Comparison of ENCODE assay signal across 1 cellular context in genomic region chr5:77775773-77776605, GRCh38.
TF ChIP-seq lines count a peak whose summit lies in the region.

TBCA (minus strand) TSS chr5:77776339; CDS start chr5:77776257, 82 bp downstream.

TF ChIP-seq in HepG2, 621 proteins besides CTCF, POLR2A, EP300 and RAD21 (continued from another document and continues in another):
- no peak for TF ChIP-seq CERS6 (CRISPR knock-in tag; IDR thresholded peaks at IDR 0.05)
- TF ChIP-seq ZNF10 (CRISPR knock-in tag; IDR thresholded peaks at IDR 0.05; ENCODE audit: borderline replicate concordance, low read depth) = no peak
- peak; percentile 83 for TF ChIP-seq MXD3 (CRISPR knock-in tag; IDR thresholded peaks at IDR 0.05)
- no peak for TF ChIP-seq ZNF207 (IDR thresholded peaks at IDR 0.05; ENCODE audit: borderline replicate concordance)
- no peak for TF ChIP-seq ATM (IDR thresholded peaks at IDR 0.05; ENCODE audit: borderline replicate concordance)
- peak; percentile 60 for TF ChIP-seq ZNF782 (CRISPR knock-in tag; IDR thresholded peaks at IDR 0.05; ENCODE audit: borderline replicate concordance)
- no peak for TF ChIP-seq ZNF235 (CRISPR knock-in tag; IDR thresholded peaks at IDR 0.05; ENCODE audit: borderline replicate concordance)
- no peak for TF ChIP-seq CBX1 (IDR thresholded peaks at IDR 0.05; ENCODE audit: low read depth)
- 0 out of 2 replicates have a peak, but pooled peaks have one; percentile 24 for TF ChIP-seq ZNF557 (CRISPR knock-in tag; IDR thresholded peaks at IDR 0.05)
- no peak for TF ChIP-seq TRIM24 (CRISPR knock-in tag; IDR thresholded peaks at IDR 0.05)
- TF ChIP-seq DNMT1 (CRISPR knock-in tag; IDR thresholded peaks at IDR 0.05) = no peak
- no peak for TF ChIP-seq TMF1 (CRISPR knock-in tag; IDR thresholded peaks at IDR 0.05; ENCODE audit: low read depth)
- peak; percentile 73; the same call in 1 of the 2 replicates for TF ChIP-seq ZNF737 (CRISPR knock-in tag; IDR thresholded peaks at IDR 0.05; ENCODE audit: borderline replicate concordance)
- TF ChIP-seq MZF1 (CRISPR knock-in tag; IDR thresholded peaks at IDR 0.05; ENCODE audit: borderline replicate concordance) = no peak
- no peak for TF ChIP-seq RELA (CRISPR knock-in tag; IDR thresholded peaks at IDR 0.05)
- TF ChIP-seq SNAPC2 (CRISPR knock-in tag; IDR thresholded peaks at IDR 0.05) = no peak
- TF ChIP-seq PHF20 (CRISPR knock-in tag; IDR thresholded peaks at IDR 0.05) = peak; percentile 57; the same call in 1 of the 2 replicates
- peak; percentile 74; the same call in 1 of the 2 replicates for TF ChIP-seq MTF2 (CRISPR knock-in tag; IDR thresholded peaks at IDR 0.05; ENCODE audit: borderline replicate concordance)
- no peak for TF ChIP-seq ZNF180 (CRISPR knock-in tag; IDR thresholded peaks at IDR 0.05; ENCODE audit: borderline replicate concordance, low read depth)
- TF ChIP-seq ZBTB4 (CRISPR knock-in tag; IDR thresholded peaks at IDR 0.05; ENCODE audit: borderline replicate concordance) = no peak; the same call in 1 of the 2 replicates
- no peak for TF ChIP-seq PRDM4 (CRISPR knock-in tag; IDR thresholded peaks at IDR 0.05; ENCODE audit: borderline replicate concordance)
- TF ChIP-seq MATR3 (CRISPR knock-in tag; IDR thresholded peaks at IDR 0.05) = no peak
- no peak for TF ChIP-seq ATF1 (CRISPR knock-in tag; IDR thresholded peaks at IDR 0.05)
- TF ChIP-seq ZNF562 (CRISPR knock-in tag; IDR thresholded peaks at IDR 0.05; ENCODE audit: borderline replicate concordance) = no peak
- TF ChIP-seq GPBP1L1 (CRISPR knock-in tag; IDR thresholded peaks at IDR 0.05) = no peak
- peak; percentile 80 for TF ChIP-seq NKX3-1 (CRISPR knock-in tag; IDR thresholded peaks at IDR 0.05)
- no peak for TF ChIP-seq CENPT (CRISPR knock-in tag; IDR thresholded peaks at IDR 0.05; ENCODE audit: low read depth)
- no peak for TF ChIP-seq THAP7 (CRISPR knock-in tag; IDR thresholded peaks at IDR 0.05)
- no peak for TF ChIP-seq RBAK (CRISPR knock-in tag; IDR thresholded peaks at IDR 0.05)
- no peak for TF ChIP-seq ZSCAN12 (CRISPR knock-in tag; IDR thresholded peaks at IDR 0.05)
- TF ChIP-seq EEA1 (CRISPR knock-in tag; IDR thresholded peaks at IDR 0.05; ENCODE audit: borderline replicate concordance) = peak; percentile 97; the same call in 1 of the 2 replicates
- no peak for TF ChIP-seq ZFP36 (IDR thresholded peaks at IDR 0.05; ENCODE audit: borderline replicate concordance, low read depth, low read length, partially characterized antibody)
- peak; percentile 81 for TF ChIP-seq KMT2B (CRISPR knock-in tag; IDR thresholded peaks at IDR 0.05)
- TF ChIP-seq NCOA5 (CRISPR knock-in tag; IDR thresholded peaks at IDR 0.05) = no peak
- TF ChIP-seq THAP9 (CRISPR knock-in tag; IDR thresholded peaks at IDR 0.05; ENCODE audit: borderline replicate concordance) = peak; percentile 32; the same call in 1 of the 2 replicates
- no peak for TF ChIP-seq KLF13 (CRISPR knock-in tag; IDR thresholded peaks at IDR 0.05)
- TF ChIP-seq HMG20A (CRISPR knock-in tag; IDR thresholded peaks at IDR 0.05; ENCODE audit: borderline replicate concordance) = no peak
- peak; percentile 78 for TF ChIP-seq ZNF225 (CRISPR knock-in tag; IDR thresholded peaks at IDR 0.05)
- peak; percentile 95; the same call in 1 of the 2 replicates for TF ChIP-seq ZNF891 (CRISPR knock-in tag; IDR thresholded peaks at IDR 0.05)
- no peak for TF ChIP-seq SSRP1 (CRISPR knock-in tag; IDR thresholded peaks at IDR 0.05)
- TF ChIP-seq DNMT3B (CRISPR knock-in tag; conservative IDR thresholded peaks at IDR 0.05) = no peak; the same call in 1 of the 2 replicates
- 0 out of 2 replicates have a peak, but pooled peaks have one; percentile 67 for TF ChIP-seq CREBL2 (CRISPR knock-in tag; IDR thresholded peaks at IDR 0.05; ENCODE audit: borderline replicate concordance)
- peak; percentile 90 for TF ChIP-seq ZFP91 (CRISPR knock-in tag; IDR thresholded peaks at IDR 0.05; ENCODE audit: borderline replicate concordance)
- TF ChIP-seq ZNF253 (CRISPR knock-in tag; IDR thresholded peaks at IDR 0.05; ENCODE audit: borderline replicate concordance) = peak; percentile 35; the same call in 1 of the 2 replicates
- TF ChIP-seq MIXL1 (CRISPR knock-in tag; IDR thresholded peaks at IDR 0.05) = no peak
- no peak for TF ChIP-seq FOSL1 (CRISPR knock-in tag; IDR thresholded peaks at IDR 0.05; ENCODE audit: borderline replicate concordance)
- peak; percentile 64; the same call in 1 of the 2 replicates for TF ChIP-seq ZBTB43 (CRISPR knock-in tag; conservative IDR thresholded peaks at IDR 0.05)
- no peak; the same call in 1 of the 2 replicates for TF ChIP-seq SAFB2 (CRISPR knock-in tag; IDR thresholded peaks at IDR 0.05; ENCODE audit: borderline replicate concordance, low read depth)
- TF ChIP-seq PRMT3 (CRISPR knock-in tag; IDR thresholded peaks at IDR 0.05; ENCODE audit: borderline replicate concordance, low read depth) = no peak; the same call in 1 of the 2 replicates
- no peak for TF ChIP-seq MLX (CRISPR knock-in tag; IDR thresholded peaks at IDR 0.05)
